Comparison of ENCODE assay signal across 26 cellular contexts in genomic region chr3:31993843-31994242, GRCh38. TPM values are rescaled to one million over a fixed set of nuclear protein-coding genes. Genes with fewer than 3 reads are reported as not detected.
DNase-seq lines count a peak whose midpoint lies in the region; ATAC-seq, FAIRE-seq and TF ChIP-seq lines count a peak whose summit lies in the region.
"Had no signal": no experiment of that assay in that cellular context is flagged by ENCODE, and none has a peak within 500 bp of the region (broad histone marks: within the 10 kb centered on the region; RNA-seq: fewer than 3 reads in every experiment).

No MANE protein-coding gene starts in this region.

- no peak for TF ChIP-seq EP300 in HepG2 (IDR thresholded peaks at IDR 0.05; ENCODE audit: low read depth in 2 of 2, low read length in 2 of 2)
- no peak for TF ChIP-seq EP300 in HepG2 (CRISPR knock-in tag; IDR thresholded peaks at IDR 0.05; ENCODE audit: borderline replicate concordance)
- TF ChIP-seq EP300 in K562 (IDR thresholded peaks at IDR 0.05; ENCODE audit: low read length): no peak

- BruUV-seq in HepG2 (replicated peaks; lab: Mats Ljungman, UMichigan): no TSS peak
- BruUV-seq in K562 (replicated peaks; lab: Mats Ljungman, UMichigan): no TSS peak
- no TSS peak for BruUV-seq in mammary epithelial cell (replicated peaks; lab: Mats Ljungman, UMichigan)

- H3K9me3 ChIP-seq in HepG2 (ENCODE audit: low read length) (no peaks in the 10 kb centered on the region; the same call in 1 of the 2 replicates), right lobe of liver (no peaks in the 10 kb centered on the region), K562 (replicated peaks; ENCODE audit: control insufficient read depth, insufficient read depth, low read depth, low read length) (0 out of 2 replicates have a peak, but pooled peaks cover 2% of the 10 kb centered on the region), mammary epithelial cell (replicated peaks; ENCODE audit: insufficient read depth, low read length) (peaks cover 19% of the 10 kb centered on the region)
- H3K9me3 ChIP-seq: BE2C had no signal

- H3K36me3 ChIP-seq in HepG2 (replicated peaks in 1 of 2; ENCODE audit: control insufficient read depth in 1 of 2, insufficient read depth in 2 of 2, low read length in 2 of 2) (no peaks in the 10 kb centered on the region), right lobe of liver (no peaks in the 10 kb centered on the region), K562 (ENCODE audit: control insufficient read depth, insufficient read depth, low read length) (no peaks in the 10 kb centered on the region), mammary epithelial cell (ENCODE audit: insufficient read depth, low read length) (no peaks in the 10 kb centered on the region)
- H3K36me3 ChIP-seq: BE2C, BLaER1 had no signal

- no peak for FAIRE-seq in HepG2 (lab: Jason Lieb, UNC)
- FAIRE-seq in K562 (lab: Jason Lieb, UNC): no peak
- FAIRE-seq: GM12878, GM12892, GM18507 had no signal

- H3K4me1 ChIP-seq in HepG2 (ENCODE audit: insufficient read depth, low read length): peaks cover 7% of the 10 kb centered on the region
- no peaks in the 10 kb centered on the region for H3K4me1 ChIP-seq in right lobe of liver
- H3K4me1 ChIP-seq in K562 (replicated peaks in 1 of 2; ENCODE audit: control insufficient read depth in 2 of 2, insufficient read depth in 2 of 2, low read length in 2 of 2): no peaks in the 10 kb centered on the region
- H3K4me1 ChIP-seq in mammary epithelial cell (ENCODE audit: insufficient read depth, low read length): no peaks in the 10 kb centered on the region
- H3K4me1 ChIP-seq: BE2C, BLaER1 had no signal

- TF ChIP-seq CTCF in HepG2 (CRISPR knock-in tag; IDR thresholded peaks at IDR 0.05) (no peak), right lobe of liver (IDR thresholded peaks at IDR 0.05) (no peak), K562 (IDR thresholded peaks at IDR 0.05 in 2 of 3, conservative IDR thresholded peaks at IDR 0.05 in 1 of 3; ENCODE audit: insufficient read depth in 2 of 3, low read depth in 1 of 3, low read length in 3 of 3) (no peak), mammary epithelial cell (conservative IDR thresholded peaks at IDR 0.05 in 1 of 2, IDR thresholded peaks at IDR 0.05 in 1 of 2; ENCODE audit: extremely low read depth in 1 of 2, insufficient read depth in 1 of 2, low read depth in 1 of 2, low read length in 2 of 2) (no peak)

- intact Hi-C loops in HepG2 (cut with micrococcal nuclease; ENCODE audit: unreplicated experiment) (no loop called here), right lobe of liver (cut with DNase I) (no loop called here), K562 (cut with micrococcal nuclease) (no loop called here), mammary epithelial cell (cut with micrococcal nuclease) (no loop called here)

- TF ChIP-seq RAD21 in HepG2 (CRISPR knock-in tag; IDR thresholded peaks at IDR 0.05) (no peak), K562 (CRISPR knock-in tag; conservative IDR thresholded peaks at IDR 0.05 in 1 of 2, IDR thresholded peaks at IDR 0.05 in 1 of 2) (no peak)

- POLR2A ChIA-PET in HepG2 (lab: Yijun Ruan, JAX) (no interaction called here), K562 (lab: Yijun Ruan, JAX) (no interaction called here)

- dilution Hi-C loops in mammary epithelial cell (cut with HindIII; ENCODE audit: low sequenced_read_pairs): no loop called here

- in situ Hi-C loops in HepG2 (cut with HindIII; ENCODE audit: extremely low pct_ligation_motif_present, low pct_unique_long_range_greater_than_20kb) (no loop called here), K562 (cut with MboI) (no loop called here), mammary epithelial cell (cut with MboI; ENCODE audit: low sequenced_read_pairs in 2 of 2) (no loop called here)

- no peak for ATAC-seq in HepG2
- no peak for ATAC-seq in right lobe of liver
- ATAC-seq in K562: no peak
- no peak for ATAC-seq in HG03521 (IDR thresholded peaks at IDR 0.05; ENCODE audit: unreplicated experiment)
- ATAC-seq: GM12878 had no signal

- 88% methylated on average over 1 of the region's 1 CpG for WGBS in HepG2 (ENCODE audit: low lambda C conversion rate)
- WGBS in right lobe of liver (ENCODE audit: insufficient coverage, low coverage, low lambda C conversion rate, missing lambda C conversion rate): 67% methylated on average over 1 of the region's 1 CpG
- 0% methylated on average over 1 of the region's 1 CpG for WGBS in K562 (ENCODE audit: insufficient coverage, low coverage, missing lambda C conversion rate)
- 91% methylated on average over 1 of the region's 1 CpG for WGBS in mammary epithelial cell (ENCODE audit: low coverage, missing lambda C conversion rate)

- no peaks in the 10 kb centered on the region for H3K9me1 ChIP-seq in K562 (ENCODE audit: control insufficient read depth, insufficient read depth, low read length)

- H3K27ac ChIP-seq in HepG2 (ENCODE audit: extremely low read length, insufficient read depth, low read length) (no peak overlapping the region), right lobe of liver (no peak overlapping the region), K562 (ENCODE audit: extremely low read depth, low read depth, low read length) (no peak overlapping the region), mammary epithelial cell (ENCODE audit: insufficient read depth, low read depth, low read length) (no peak overlapping the region)
- H3K27ac ChIP-seq: 22Rv1, BLaER1 had no signal

- H3K4me2 ChIP-seq in HepG2 (ENCODE audit: low read depth, low read length) (no peak overlapping the region), K562 (ENCODE audit: insufficient read depth, low read length) (no peak overlapping the region), mammary epithelial cell (ENCODE audit: insufficient read depth, low read depth, low read length) (no peak overlapping the region)
- H3K4me2 ChIP-seq: BLaER1 had no signal

- H3K27me3 ChIP-seq in HepG2 (ENCODE audit: control insufficient read depth in 1 of 2, insufficient read depth in 2 of 2, low read length in 2 of 2) (no peaks in the 10 kb centered on the region), right lobe of liver (no peaks in the 10 kb centered on the region), K562 (ENCODE audit: control insufficient read depth in 2 of 2, insufficient read depth in 2 of 2, low read length in 2 of 2) (peaks cover 0 to 5% of the 10 kb centered on the region in 2 experiments; a peak in 2 of 5 replicates), mammary epithelial cell (ENCODE audit: insufficient read depth, low read length) (no peaks in the 10 kb centered on the region)
- H3K27me3 ChIP-seq: BE2C, BLaER1 had no signal

- H3K9ac ChIP-seq in HepG2 (ENCODE audit: insufficient read depth, low read depth, low read length): no peak overlapping the region
- no peak overlapping the region for H3K9ac ChIP-seq in K562 (ENCODE audit: insufficient read depth in 1 of 2, low read depth in 2 of 2, low read length in 2 of 2)
- no peak overlapping the region for H3K9ac ChIP-seq in mammary epithelial cell (ENCODE audit: insufficient read depth, low read length)
- H3K9ac ChIP-seq: BLaER1 had no signal

- H2AFZ ChIP-seq in HepG2 (ENCODE audit: low read length) (no peak overlapping the region), K562 (ENCODE audit: low read depth, low read length) (no peak overlapping the region), mammary epithelial cell (ENCODE audit: low read depth, low read length) (no peak overlapping the region)

- H3K79me2 ChIP-seq in HepG2 (ENCODE audit: insufficient read depth, low read length): no peaks in the 10 kb centered on the region
- no peaks in the 10 kb centered on the region for H3K79me2 ChIP-seq in K562 (ENCODE audit: control insufficient read depth, insufficient read depth, low read length)
- H3K79me2 ChIP-seq in mammary epithelial cell (ENCODE audit: insufficient read depth, low read length): no peaks in the 10 kb centered on the region

- DNase-seq in HepG2 (ENCODE audit: low spot score) (no peak), right lobe of liver (no peak), K562 (ENCODE audit: extremely low read depth in 1 of 4, low spot score in 3 of 4) (no peak), mammary epithelial cell (no peak)
- DNase-seq: ACHN; BE2C; C1 segment of cervical spinal cord; CD4-positive, alpha-beta memory T cell; CD4-positive, CD25-positive, alpha-beta regulatory T cell; CD8-positive, alpha-beta memory T cell; COR-L47; DMS 273 treated with DMSO at 0.1 percent for 48 hours; DMS153; DMS53; DMS79; DND-41; EL; GDM1 had no signal

- TF ChIP-seq POLR2A in HepG2 (IDR thresholded peaks at IDR 0.05; ENCODE audit: insufficient read depth in 1 of 2, low read depth in 2 of 2, low read length in 2 of 2) (no peak), right lobe of liver (IDR thresholded peaks at IDR 0.05) (no peak), K562 (conservative IDR thresholded peaks at IDR 0.05) (no peak)

- CTCF ChIA-PET in HepG2 (lab: Yijun Ruan, JAX; ENCODE audit: low intra/inter-chr PET ratio, low total read pairs): no interaction called here
- CTCF ChIA-PET in K562 (lab: Yijun Ruan, JAX; ENCODE audit: low intra/inter-chr PET ratio): no interaction called here
- CTCF ChIA-PET in mammary epithelial cell (lab: Charles Lee; ENCODE audit: low non-redundant PET): no interaction called here

- H3K4me3 ChIP-seq in HepG2 (replicated peaks in 1 of 3; ENCODE audit: insufficient read depth in 1 of 3, low read depth in 2 of 3, low read length in 3 of 3) (no peak overlapping the region), right lobe of liver (no peak overlapping the region), K562 (no peak overlapping the region), mammary epithelial cell (replicated peaks in 1 of 3; ENCODE audit: insufficient read depth in 1 of 3, low read depth in 2 of 3, low read length in 3 of 3) (no peak overlapping the region)
- H3K4me3 ChIP-seq: BLaER1, GM12878 had no signal

- no peaks in the 10 kb centered on the region for H4K20me1 ChIP-seq in HepG2 (ENCODE audit: insufficient read depth, low read length)
- no peaks in the 10 kb centered on the region for H4K20me1 ChIP-seq in K562 (replicated peaks; ENCODE audit: control insufficient read depth, insufficient read depth, low read length)
- no peaks in the 10 kb centered on the region for H4K20me1 ChIP-seq in mammary epithelial cell (ENCODE audit: insufficient read depth, low read length)
- H4K20me1 ChIP-seq: BLaER1 had no signal

RNA-seq across cellular contexts. Expression of gene ZNF860, which starts 12.3 kb away (rescaled TPM):
- total RNA-seq in HepG2 (2016; rRNA removed; fragmentation: Illumina TruSeq; extraction: Trizol): 0.55 and 0.66 TPM in 2 replicates
- total RNA-seq in HepG2 (2016; cell fraction: cytosol; rRNA removed; fragmentation: Illumina TruSeq; extraction: Trizol; ENCODE audit: low read depth): not detected in 2 replicates
- total RNA-seq in HepG2 (2016; cell fraction: insoluble cytoplasmic fraction; rRNA removed; fragmentation: Illumina TruSeq; extraction: Trizol): 0.54 TPM in 2 replicates
- total RNA-seq in HepG2 (2016; cell fraction: membrane; rRNA removed; fragmentation: Illumina TruSeq; extraction: Trizol): 0.28 and 0.53 TPM in 2 replicates
- 0.63 and 1.2 TPM in 2 replicates for total RNA-seq in HepG2 (2016; cell fraction: nucleus; rRNA removed; fragmentation: Illumina TruSeq; extraction: Trizol)
- 0.51 and 0.73 TPM in 2 replicates for polyA plus RNA-seq in HepG2 (2011; rRNA removed)
- 0.31 and 0.36 TPM in 2 replicates for polyA plus RNA-seq in HepG2 (2011; cell fraction: cytosol; rRNA removed)
- 0.37 and 0.59 TPM in 2 replicates for polyA plus RNA-seq in HepG2 (2011; cell fraction: nucleus; rRNA removed)
- polyA plus RNA-seq in HepG2 (2012): 0.23 and 0.52 TPM in 2 replicates
- not detected in 2 replicates for polyA plus RNA-seq in HepG2 (2016; cell fraction: cytosol; fragmentation: Illumina TruSeq; extraction: Trizol; ENCODE audit: low read depth)
- 0.76 and 0.84 TPM in 2 replicates for polyA plus RNA-seq in HepG2 (2016; cell fraction: insoluble cytoplasmic fraction; fragmentation: Illumina TruSeq; extraction: Trizol; ENCODE audit: low read depth)
- polyA plus RNA-seq in HepG2 (2016; cell fraction: membrane; fragmentation: Illumina TruSeq; extraction: Trizol; ENCODE audit: low read depth): 0.13 and 0.15 TPM in 2 replicates
- 0.71 and 1.2 TPM in 2 replicates for polyA plus RNA-seq in HepG2 (2016; cell fraction: nucleus; fragmentation: Illumina TruSeq; extraction: Trizol; ENCODE audit: insufficient read depth, low read depth)
- 2.4 and 7.7 TPM in 2 replicates for polyA minus RNA-seq in HepG2 (2011; rRNA and poly(A)+ RNA removed; ENCODE audit: low replicate concordance)
- 0.53 TPM in 1 of 2 replicates, not detected in the other for polyA minus RNA-seq in HepG2 (2011; cell fraction: cytosol; rRNA and poly(A)+ RNA removed)
- 2.4 and 3.1 TPM in 2 replicates for polyA minus RNA-seq in HepG2 (2011; cell fraction: nucleus; rRNA and poly(A)+ RNA removed)
- under 1 TPM in 5 of 6 experiments, not detected in 1; 0.06 to 0.39 (median 0.13) TPM for total RNA-seq in right lobe of liver
- not detected in 2 replicates for total RNA-seq in K562 (2011; cell fraction: chromatin; rRNA removed; ENCODE audit: low replicate concordance)
- not detected in 2 replicates for total RNA-seq in K562 (2011; cell fraction: nucleolus; rRNA removed)
- total RNA-seq in K562 (2011; cell fraction: nucleoplasm; rRNA removed): not detected in 2 replicates
- not detected in 2 replicates for total RNA-seq in K562 (2014; rRNA removed)
- total RNA-seq in K562 (2014; rRNA removed; fragmentation: Illumina TruSeq; extraction: Trizol): not detected in 2 replicates
- total RNA-seq in K562 (2015; rRNA removed; fragmentation: Illumina TruSeq; extraction: Trizol): not detected in 2 replicates
- not detected in 2 replicates for total RNA-seq in K562 (2021)
- not detected in 2 replicates for polyA plus RNA-seq in K562 (2011; rRNA removed)
- not detected in 2 replicates for polyA plus RNA-seq in K562 (2011; cell fraction: cytosol; rRNA removed)
- not detected in 2 replicates for polyA plus RNA-seq in K562 (2011; cell fraction: nucleus; rRNA removed)
- not detected in 2 replicates for polyA plus RNA-seq in K562 (2012)
- polyA plus RNA-seq in K562 (2014; fragmentation: Illumina TruSeq; extraction: Trizol): not detected in 2 replicates
- polyA plus RNA-seq in K562 (2014; fragmentation: Nextera tagmentation; extraction: Ambion mirVana): not detected
- polyA plus RNA-seq in K562 (2014; rRNA removed): not detected in 2 replicates
- polyA minus RNA-seq in K562 (2011; rRNA and poly(A)+ RNA removed): not detected in 2 replicates
- not detected in 2 replicates for polyA minus RNA-seq in K562 (2011; cell fraction: cytosol; rRNA and poly(A)+ RNA removed)
- not detected in 2 replicates for polyA minus RNA-seq in K562 (2011; cell fraction: nucleus; rRNA and poly(A)+ RNA removed)
- total RNA-seq in mammary epithelial cell: 1 to 10 TPM; 3.4 to 4.0 TPM
- 4.4 TPM for polyA plus RNA-seq in mammary epithelial cell
- polyA minus RNA-seq in mammary epithelial cell: 15.0 TPM
- total RNA-seq: A673; CD4-positive, alpha-beta memory T cell; CD4-positive, CD25-positive, alpha-beta regulatory T cell; GM12878 had no signal
- polyA plus RNA-seq: CD14-positive monocyte; CD4-positive, CD25-positive, alpha-beta regulatory T cell; CD8-positive, alpha-beta memory T cell; GM12878 had no signal

RNA-seq across cellular contexts. Expression of gene OSBPL10, which starts 12.8 kb away (rescaled TPM):
- total RNA-seq in HepG2 (2016; rRNA removed; fragmentation: Illumina TruSeq; extraction: Trizol) (10.3 and 10.4 TPM in 2 replicates), right lobe of liver (10 to 100 TPM in 1 of 6 experiments, 1 to 10 TPM in 5; 2.2 to 13.0 (median 3.7) TPM), K562 (2014; rRNA removed) (0.12 TPM in 1 of 2 replicates, not detected in the other), K562 (2014; rRNA removed; fragmentation: Illumina TruSeq; extraction: Trizol) (0.04 TPM in 1 of 2 replicates, not detected in the other), K562 (2015; rRNA removed; fragmentation: Illumina TruSeq; extraction: Trizol) (not detected in 2 replicates), K562 (2021) (0.18 and 0.56 TPM in 2 replicates), mammary epithelial cell (10 to 100 TPM; 68.1 to 68.7 TPM)
- total RNA-seq in HepG2 (2016; cell fraction: cytosol; rRNA removed; fragmentation: Illumina TruSeq; extraction: Trizol; ENCODE audit: low read depth): 15.7 and 16.3 TPM in 2 replicates
- 9.3 and 10.1 TPM in 2 replicates for total RNA-seq in HepG2 (2016; cell fraction: insoluble cytoplasmic fraction; rRNA removed; fragmentation: Illumina TruSeq; extraction: Trizol)
- 10.0 and 10.5 TPM in 2 replicates for total RNA-seq in HepG2 (2016; cell fraction: membrane; rRNA removed; fragmentation: Illumina TruSeq; extraction: Trizol)
- total RNA-seq in HepG2 (2016; cell fraction: nucleus; rRNA removed; fragmentation: Illumina TruSeq; extraction: Trizol): 13.6 and 13.9 TPM in 2 replicates
- polyA plus RNA-seq in HepG2 (2011; rRNA removed) (19.5 and 28.6 TPM in 2 replicates), K562 (2011; rRNA removed) (0.14 TPM in 1 of 2 replicates, not detected in the other), K562 (2014; fragmentation: Illumina TruSeq; extraction: Trizol) (0.19 TPM in 1 of 2 replicates, not detected in the other), K562 (2014; fragmentation: Nextera tagmentation; extraction: Ambion mirVana) (under 1 TPM; 0.07 to 0.15 TPM), K562 (2014; rRNA removed) (0.03 and 0.18 TPM in 2 replicates), mammary epithelial cell (44.4 TPM)
- 15.3 and 24.4 TPM in 2 replicates for polyA plus RNA-seq in HepG2 (2011; cell fraction: cytosol; rRNA removed)
- polyA plus RNA-seq in HepG2 (2011; cell fraction: nucleus; rRNA removed): 25.7 and 37.4 TPM in 2 replicates
- polyA plus RNA-seq in HepG2 (2012): 15.1 and 15.2 TPM in 2 replicates
- 3.0 and 3.8 TPM in 2 replicates for polyA plus RNA-seq in HepG2 (2016; cell fraction: cytosol; fragmentation: Illumina TruSeq; extraction: Trizol; ENCODE audit: low read depth)
- 9.7 and 12.3 TPM in 2 replicates for polyA plus RNA-seq in HepG2 (2016; cell fraction: insoluble cytoplasmic fraction; fragmentation: Illumina TruSeq; extraction: Trizol; ENCODE audit: low read depth)
- polyA plus RNA-seq in HepG2 (2016; cell fraction: membrane; fragmentation: Illumina TruSeq; extraction: Trizol; ENCODE audit: low read depth): 5.5 and 5.6 TPM in 2 replicates
- 8.8 and 10.8 TPM in 2 replicates for polyA plus RNA-seq in HepG2 (2016; cell fraction: nucleus; fragmentation: Illumina TruSeq; extraction: Trizol; ENCODE audit: insufficient read depth, low read depth)
- 52.4 and 58.7 TPM in 2 replicates for polyA minus RNA-seq in HepG2 (2011; rRNA and poly(A)+ RNA removed; ENCODE audit: low replicate concordance)
- 23.8 and 35.0 TPM in 2 replicates for polyA minus RNA-seq in HepG2 (2011; cell fraction: cytosol; rRNA and poly(A)+ RNA removed)
- 44.6 and 59.5 TPM in 2 replicates for polyA minus RNA-seq in HepG2 (2011; cell fraction: nucleus; rRNA and poly(A)+ RNA removed)
- 0.07 TPM in 1 of 2 replicates, not detected in the other for total RNA-seq in K562 (2011; cell fraction: chromatin; rRNA removed; ENCODE audit: low replicate concordance)
- not detected in 2 replicates for total RNA-seq in K562 (2011; cell fraction: nucleolus; rRNA removed)
- 1.2 TPM in 1 of 2 replicates, not detected in the other for total RNA-seq in K562 (2011; cell fraction: nucleoplasm; rRNA removed)
- polyA plus RNA-seq in K562 (2011; cell fraction: cytosol; rRNA removed): 0.07 TPM in 1 of 2 replicates, not detected in the other
- polyA plus RNA-seq in K562 (2011; cell fraction: nucleus; rRNA removed): 0.24 TPM in 1 of 2 replicates, not detected in the other
- 0.23 and 0.60 TPM in 2 replicates for polyA plus RNA-seq in K562 (2012)
- not detected in 2 replicates for polyA minus RNA-seq in K562 (2011; rRNA and poly(A)+ RNA removed)
- polyA minus RNA-seq in K562 (2011; cell fraction: cytosol; rRNA and poly(A)+ RNA removed): 0.29 TPM in 1 of 2 replicates, not detected in the other
- 0.13 TPM in 1 of 2 replicates, not detected in the other for polyA minus RNA-seq in K562 (2011; cell fraction: nucleus; rRNA and poly(A)+ RNA removed)
- polyA minus RNA-seq in mammary epithelial cell: 84.2 TPM
- total RNA-seq: CD4-positive, alpha-beta memory T cell had no signal
- polyA plus RNA-seq: CD14-positive monocyte had no signal

Comparison
In these comparisons a context has a peak if more than half of its experiments do, and no peak if none do; other contexts are left out.
1. Of the 241 proteins assayed by ChIP-seq in both HepG2 and K562: peak only in HepG2: none; only in K562: MAFG; in both: MAFF and MAFK; in neither: 238.